Comparison of ENCODE assay signal across 8 cellular contexts in genomic region chr4:80492761-80493160, GRCh38.
DNase-seq lines count a peak whose midpoint lies in the region; ATAC-seq lines count a peak whose summit lies in the region.

No MANE protein-coding gene starts in this region.

- DNase-seq in activated CD8-positive, alpha-beta memory T cell treated with anti-CD3 and anti-CD28 coated beads for 1 hour (ENCODE audit: extremely low read depth in 1 of 2, low read depth in 1 of 2) = peak; percentile 8 to 15
- no peak for DNase-seq in activated CD8-positive, alpha-beta memory T cell treated with anti-CD3 and anti-CD28 coated beads, Interleukin-2, amount 50 U/mL, for 48 hours
- DNase-seq in T-helper 1 cell = peak; percentile 6 to 69 (median 36)
- peak; percentile 14 for DNase-seq in activated naive CD8-positive, alpha-beta T cell treated with anti-CD3 and anti-CD28 coated beads, Interleukin-2, amount 50 U/mL, for 24 hours
- peak; percentile 11 for DNase-seq in stimulated activated naive CD8-positive, alpha-beta T cell treated with anti-CD3 and anti-CD28 coated beads, Interleukin-15, Interleukin-2, amounts not matched to agents 100 U/mL and 50 U/mL, for 24 hours
- no peak for DNase-seq in NCI-H2081 (lab: John Stamatoyannopoulos, UW)
- no peak for DNase-seq in cerebellar cortex (ENCODE audit: low spot score)
- no peak for DNase-seq in SHP77 treated with DMSO at 0.1 percent for 48 hours (lab: John Stamatoyannopoulos, UW)

- no peak overlapping the region for H3K4me3 Mint-ChIP-seq in activated naive CD8-positive, alpha-beta T cell treated with anti-CD3 and anti-CD28 coated beads, Interleukin-2, amount 50 U/mL, for 24 hours

- H3K36me3 Mint-ChIP-seq in activated naive CD8-positive, alpha-beta T cell treated with anti-CD3 and anti-CD28 coated beads, Interleukin-2, amount 50 U/mL, for 24 hours (ENCODE audit: low read depth) = peaks cover 13% of the 10 kb centered on the region

- H3K27me3 Mint-ChIP-seq in activated naive CD8-positive, alpha-beta T cell treated with anti-CD3 and anti-CD28 coated beads, Interleukin-2, amount 50 U/mL, for 24 hours = no peaks in the 10 kb centered on the region

- peak overlapping the region; percentile 12 for H3K27ac Mint-ChIP-seq in activated naive CD8-positive, alpha-beta T cell treated with anti-CD3 and anti-CD28 coated beads, Interleukin-2, amount 50 U/mL, for 24 hours

- ATAC-seq in activated naive CD8-positive, alpha-beta T cell treated with anti-CD3 and anti-CD28 coated beads, Interleukin-2, amount 50 U/mL, for 24 hours = peak; percentile 89
- ATAC-seq in stimulated activated naive CD8-positive, alpha-beta T cell treated with anti-CD3 and anti-CD28 coated beads, Interleukin-15, Interleukin-2, amounts not matched to agents 100 U/mL and 50 U/mL, for 24 hours = peak; percentile 90

- peaks cover 35% of the 10 kb centered on the region for H3K9me3 Mint-ChIP-seq in activated naive CD8-positive, alpha-beta T cell treated with anti-CD3 and anti-CD28 coated beads, Interleukin-2, amount 50 U/mL, for 24 hours

- H3K4me1 Mint-ChIP-seq in activated naive CD8-positive, alpha-beta T cell treated with anti-CD3 and anti-CD28 coated beads, Interleukin-2, amount 50 U/mL, for 24 hours = peaks cover 37% of the 10 kb centered on the region

Comparison
In these comparisons a context has a peak if more than half of its experiments do, and no peak if none do; other contexts are left out.
1. DNase-seq: peak in activated CD8-positive, alpha-beta memory T cell treated with anti-CD3 and anti-CD28 coated beads for 1 hour (2 of 2), T-helper 1 cell (5 of 5), activated naive CD8-positive, alpha-beta T cell treated with anti-CD3 and anti-CD28 coated beads, Interleukin-2, amount 50 U/mL, for 24 hours (single experiment) and stimulated activated naive CD8-positive, alpha-beta T cell treated with anti-CD3 and anti-CD28 coated beads, Interleukin-15, Interleukin-2, amounts not matched to agents 100 U/mL and 50 U/mL, for 24 hours (single experiment); none in activated CD8-positive, alpha-beta memory T cell treated with anti-CD3 and anti-CD28 coated beads, Interleukin-2, amount 50 U/mL, for 48 hours (single experiment), NCI-H2081 (0 of 2), cerebellar cortex (single experiment) and SHP77 treated with DMSO at 0.1 percent for 48 hours (single experiment).